ENCODE assay signal across 32 cellular contexts in genomic region chr12:20280515-20280914, GRCh38.
DNase-seq lines count a peak whose midpoint lies in the region; ATAC-seq and TF ChIP-seq lines count a peak whose summit lies in the region.
"Had no signal": no experiment of that assay in that cellular context is flagged by ENCODE, and none has a peak within 500 bp of the region (broad histone marks: within the 10 kb centered on the region; RNA-seq: fewer than 3 reads in every experiment).

No MANE protein-coding gene starts in this region.

- peaks cover 0 to 22% of the 10 kb centered on the region in 2 donors for H3K4me1 ChIP-seq in thoracic aorta (ENCODE audit: control insufficient read depth in 1 of 2, low read depth in 2 of 2)
- H3K4me1 ChIP-seq: adrenal gland, breast epithelium, colonic mucosa, left lung, psoas muscle, uterus had no signal

- H3K4me3 ChIP-seq in SK-N-MC (no peak overlapping the region), fibroblast of pulmonary artery (replicated peaks; ENCODE audit: low read depth, low read length) (no peak overlapping the region), thoracic aorta (no peak overlapping the region)
- H3K4me3 ChIP-seq: adrenal gland, breast epithelium, colonic mucosa, gastrocnemius medialis, GM12878, left lung, psoas muscle, uterus had no signal

- no peak for TF ChIP-seq CTCF in fibroblast of pulmonary artery (IDR thresholded peaks at IDR 0.05; ENCODE audit: low read length, missing control alignments)
- TF ChIP-seq CTCF in thoracic aorta (IDR thresholded peaks at IDR 0.05), result no peak

- peak; percentile 61 for DNase-seq in SIG-M5 treated with dmso at 0.1 percent for 504 hours (lab: John Stamatoyannopoulos, UW; ENCODE audit: unreplicated experiment)
- no peak for DNase-seq in SIG-M5 (lab: John Stamatoyannopoulos, UW)
- no peak for DNase-seq in SK-N-MC (ENCODE audit: low read depth, low spot score)
- peak; percentile 74 for DNase-seq in fibroblast of pulmonary artery (ENCODE audit: low read depth)
- no peak for DNase-seq in thoracic aorta (ENCODE audit: low spot score)
- DNase-seq in DMS 273 (lab: John Stamatoyannopoulos, UW; ENCODE audit: unreplicated experiment), result no peak
- DNase-seq: 8988T; activated CD4-positive, alpha-beta T cell treated with anti-CD3 and anti-CD28 coated beads, Interleukin-2, amount 50 U/mL, for 1 hour; activated naive CD4-positive, alpha-beta T cell; activated T-cell treated with anti-CD3 and anti-CD28 coated beads, Interleukin-2, amount 50 U/mL, for 48 hours; adrenal gland; colonic mucosa; effector memory CD4-positive, alpha-beta T cell; erythroblast; gastrocnemius medialis; HFFc6; hypothalamus; immature natural killer cell; left lung; mesendoderm; NCI-H1436; NCI-H345; OCI-M1; psoas muscle; stimulated activated naive CD8-positive, alpha-beta T cell treated with anti-CD3 and anti-CD28 coated beads, Interleukin-15, Interleukin-2, amounts not matched to agents 100 U/mL and 50 U/mL, for 24 hours; SW 1271; T-helper 9 cell; uterus had no signal

- ATAC-seq in thoracic aorta (ENCODE audit: insufficient number of reproducible peaks, low FRiP score, low read depth) (no peak), GM21447 (IDR thresholded peaks at IDR 0.05; ENCODE audit: unreplicated experiment) (no peak), HG03159 (IDR thresholded peaks at IDR 0.05; ENCODE audit: unreplicated experiment) (no peak)
- ATAC-seq: gastrocnemius medialis; GM12878; left lung; psoas muscle; stimulated activated naive CD8-positive, alpha-beta T cell treated with anti-CD3 and anti-CD28 coated beads, Interleukin-15, Interleukin-2, amounts not matched to agents 100 U/mL and 50 U/mL, for 24 hours had no signal

- H3K27ac ChIP-seq in SK-N-MC (peak overlapping the region; percentile 27), thoracic aorta (peak overlapping the region; percentile 20 to 35)
- H3K27ac ChIP-seq: adrenal gland, breast epithelium, colonic mucosa, gastrocnemius medialis, left lung, psoas muscle, uterus had no signal

- H3K9ac ChIP-seq in SK-N-MC (ENCODE audit: insufficient read length), result no peak overlapping the region

- H3K36me3 ChIP-seq in SK-N-MC (ENCODE audit: insufficient read depth, low read length) (no peaks in the 10 kb centered on the region), thoracic aorta (no peaks in the 10 kb centered on the region)
- H3K36me3 ChIP-seq: adrenal gland, breast epithelium, colonic mucosa, gastrocnemius medialis, left lung, uterus had no signal

- H3K9me3 ChIP-seq in SK-N-MC (ENCODE audit: low read depth, low read length) (no peaks in the 10 kb centered on the region), thoracic aorta (no peaks in the 10 kb centered on the region)
- H3K9me3 ChIP-seq: adrenal gland, breast epithelium, colonic mucosa, gastrocnemius medialis, left lung, psoas muscle, uterus had no signal

- no peaks in the 10 kb centered on the region for H3K27me3 ChIP-seq in thoracic aorta (replicated peaks; ENCODE audit: insufficient read depth)
- H3K27me3 ChIP-seq: adrenal gland, breast epithelium, colonic mucosa, gastrocnemius medialis, left lung, uterus had no signal

Comparison
In these comparisons a context has a peak if more than half of its experiments do, and no peak if none do; other contexts are left out.
1. DNase-seq: peak in SIG-M5 treated with dmso at 0.1 percent for 504 hours (single experiment) and fibroblast of pulmonary artery (single experiment); none in SIG-M5 (single experiment), SK-N-MC (single experiment), thoracic aorta (single experiment) and DMS 273 (single experiment).